9 cellular contexts compared by ENCODE assay signal in genomic region chr19:6238643-6239281, GRCh38. TPM values are rescaled to one million over a fixed set of nuclear protein-coding genes. Genes with fewer than 3 reads are reported as not detected.
DNase-seq lines count a peak whose midpoint lies in the region; ATAC-seq and TF ChIP-seq lines count a peak whose summit lies in the region.
"Had no signal": no experiment of that assay in that cellular context is flagged by ENCODE, and none has a peak within 500 bp of the region (broad histone marks: within the 10 kb centered on the region; RNA-seq: fewer than 3 reads in every experiment).

No MANE protein-coding gene starts in this region.

- H3K79me2 ChIP-seq in mammary epithelial cell (ENCODE audit: insufficient read depth, low read length), result peaks cover 84% of the 10 kb centered on the region

- no peak for TF ChIP-seq POLR2A in uterus (IDR thresholded peaks at IDR 0.05)

- no peaks in the 10 kb centered on the region for H3K36me3 ChIP-seq in mammary epithelial cell (ENCODE audit: insufficient read depth, low read length)
- H3K36me3 ChIP-seq in uterus, result no peaks in the 10 kb centered on the region
- no peaks in the 10 kb centered on the region for H3K36me3 ChIP-seq in effector memory CD4-positive, alpha-beta T cell (ENCODE audit: control insufficient read depth, insufficient read depth, low read length)

- H3K9me3 Mint-ChIP-seq in activated naive CD8-positive, alpha-beta T cell treated with anti-CD3 and anti-CD28 coated beads for 36 hours, result no peaks in the 10 kb centered on the region
- H3K9me3 Mint-ChIP-seq in activated naive CD8-positive, alpha-beta T cell treated with anti-CD3 and anti-CD28 coated beads, Interleukin-2, amount 50 U/mL, for 24 hours, result no peaks in the 10 kb centered on the region
- no peaks in the 10 kb centered on the region for H3K9me3 Mint-ChIP-seq in activated T-cell treated with anti-CD3 and anti-CD28 coated beads, Interleukin-2, amount 50 U/mL, for 72 hours

- peaks cover 7% of the 10 kb centered on the region for H4K20me1 ChIP-seq in mammary epithelial cell (ENCODE audit: insufficient read depth, low read length)

- H3K27ac ChIP-seq in mammary epithelial cell (ENCODE audit: insufficient read depth, low read depth, low read length) (peak overlapping the region; percentile 17), uterus (peak overlapping the region; percentile 79 to 90)
- no peak overlapping the region for H3K27ac ChIP-seq in effector memory CD4-positive, alpha-beta T cell (ENCODE audit: insufficient read depth, low read length, poor library complexity, severe bottlenecking)

- no peak for ATAC-seq in activated naive CD8-positive, alpha-beta T cell treated with anti-CD3 and anti-CD28 coated beads, Interleukin-2, amount 50 U/mL, for 24 hours
- no peak for ATAC-seq in activated T-cell treated with anti-CD3 and anti-CD28 coated beads, Interleukin-2, amount 50 U/mL, for 72 hours (replicated peaks in 1 of 2)

- intact Hi-C loops in mammary epithelial cell (cut with micrococcal nuclease), result loop anchor here (5.0 kb wide), 1 partner anchor 34 kb away; no protein-coding TSS in a partner anchor
- intact Hi-C loops in uterus (cut with DNase I; ENCODE audit: low total_unique reads), result loop anchor here (5.0 kb wide), 1 partner anchor 34 kb away; no protein-coding TSS in a partner anchor

- in situ Hi-C loops in mammary epithelial cell (cut with MboI; ENCODE audit: low sequenced_read_pairs in 2 of 2), result no loop called here

- H3K27me3 Mint-ChIP-seq in activated naive CD8-positive, alpha-beta T cell treated with anti-CD3 and anti-CD28 coated beads for 36 hours, result no peaks in the 10 kb centered on the region
- H3K27me3 Mint-ChIP-seq in activated naive CD8-positive, alpha-beta T cell treated with anti-CD3 and anti-CD28 coated beads, Interleukin-2, amount 50 U/mL, for 24 hours, result no peaks in the 10 kb centered on the region
- no peaks in the 10 kb centered on the region for H3K27me3 Mint-ChIP-seq in activated T-cell treated with anti-CD3 and anti-CD28 coated beads, Interleukin-2, amount 50 U/mL, for 72 hours (ENCODE audit: low read depth)

- H3K9me3 ChIP-seq in mammary epithelial cell (replicated peaks; ENCODE audit: insufficient read depth, low read length) (no peaks in the 10 kb centered on the region), uterus (no peaks in the 10 kb centered on the region)
- H3K9me3 ChIP-seq in effector memory CD4-positive, alpha-beta T cell (ENCODE audit: control insufficient read depth, low read length), result no peaks in the 10 kb centered on the region
- H3K9me3 ChIP-seq: Caco-2 had no signal

- peak overlapping the region; percentile 39 for H3K27ac Mint-ChIP-seq in activated naive CD8-positive, alpha-beta T cell treated with anti-CD3 and anti-CD28 coated beads for 36 hours
- H3K27ac Mint-ChIP-seq in activated naive CD8-positive, alpha-beta T cell treated with anti-CD3 and anti-CD28 coated beads, Interleukin-2, amount 50 U/mL, for 24 hours, result no peak overlapping the region
- no peak overlapping the region for H3K27ac Mint-ChIP-seq in activated T-cell treated with anti-CD3 and anti-CD28 coated beads, Interleukin-2, amount 50 U/mL, for 72 hours

- peak overlapping the region; percentile 80 for H3K4me2 ChIP-seq in mammary epithelial cell (ENCODE audit: insufficient read depth, low read depth, low read length)

- H3K4me3 ChIP-seq in mammary epithelial cell (replicated peaks in 1 of 3; ENCODE audit: insufficient read depth in 1 of 3, low read depth in 2 of 3, low read length in 3 of 3) (no peak overlapping the region), uterus (peak overlapping the region in 1 of 2 donors; percentile 9)
- no peak overlapping the region for H3K4me3 ChIP-seq in effector memory CD4-positive, alpha-beta T cell (ENCODE audit: insufficient read depth, low read depth, low read length, poor library complexity, severe bottlenecking)

- dilution Hi-C loops in mammary epithelial cell (cut with HindIII; ENCODE audit: low sequenced_read_pairs), result loop anchor here (5.0 kb wide), 5 partner anchors 49 to 254 kb away; no protein-coding TSS in a partner anchor

- H3K4me3 Mint-ChIP-seq in activated naive CD8-positive, alpha-beta T cell treated with anti-CD3 and anti-CD28 coated beads for 36 hours, result no peak overlapping the region
- H3K4me3 Mint-ChIP-seq in activated naive CD8-positive, alpha-beta T cell treated with anti-CD3 and anti-CD28 coated beads, Interleukin-2, amount 50 U/mL, for 24 hours, result no peak overlapping the region
- H3K4me3 Mint-ChIP-seq in activated T-cell treated with anti-CD3 and anti-CD28 coated beads, Interleukin-2, amount 50 U/mL, for 72 hours, result no peak overlapping the region

- H3K4me1 ChIP-seq in mammary epithelial cell (ENCODE audit: insufficient read depth, low read length), result peaks cover 50% of the 10 kb centered on the region
- peaks cover 7 to 30% of the 10 kb centered on the region in 2 donors for H3K4me1 ChIP-seq in uterus
- H3K4me1 ChIP-seq in effector memory CD4-positive, alpha-beta T cell (ENCODE audit: control insufficient read depth, insufficient read depth, low read length, poor library complexity, severe bottlenecking), result peaks cover 10% of the 10 kb centered on the region
- H3K4me1 ChIP-seq: Caco-2 had no signal

- no TSS peak for BruUV-seq in mammary epithelial cell (replicated peaks; lab: Mats Ljungman, UMichigan)

- WGBS in mammary epithelial cell (ENCODE audit: low coverage, missing lambda C conversion rate), result 10% methylated on average over 24 of the region's 24 CpGs

- H3K27me3 ChIP-seq in mammary epithelial cell (ENCODE audit: insufficient read depth, low read length) (no peaks in the 10 kb centered on the region), uterus (no peaks in the 10 kb centered on the region)
- H3K27me3 ChIP-seq in effector memory CD4-positive, alpha-beta T cell (replicated peaks; ENCODE audit: control insufficient read depth, insufficient read depth, low read length, poor library complexity, severe bottlenecking), result no peaks in the 10 kb centered on the region

- CTCF ChIA-PET in mammary epithelial cell (lab: Charles Lee; ENCODE audit: low non-redundant PET), result no interaction called here

- peaks cover 4% of the 10 kb centered on the region for H3K36me3 Mint-ChIP-seq in activated naive CD8-positive, alpha-beta T cell treated with anti-CD3 and anti-CD28 coated beads for 36 hours
- H3K36me3 Mint-ChIP-seq in activated naive CD8-positive, alpha-beta T cell treated with anti-CD3 and anti-CD28 coated beads, Interleukin-2, amount 50 U/mL, for 24 hours (ENCODE audit: low read depth), result peaks cover 3% of the 10 kb centered on the region
- H3K36me3 Mint-ChIP-seq in activated T-cell treated with anti-CD3 and anti-CD28 coated beads, Interleukin-2, amount 50 U/mL, for 72 hours (ENCODE audit: insufficient read depth in 2 of 2), result no peaks in the 10 kb centered on the region

- no peak for TF ChIP-seq CTCF in mammary epithelial cell (conservative IDR thresholded peaks at IDR 0.05 in 1 of 2, IDR thresholded peaks at IDR 0.05 in 1 of 2; ENCODE audit: extremely low read depth in 1 of 2, insufficient read depth in 1 of 2, low read depth in 1 of 2, low read length in 2 of 2)
- peak in 3 of 4 experiments; percentile 21 to 29 (median 28) for TF ChIP-seq CTCF in uterus (IDR thresholded peaks at IDR 0.05)

- H3K4me1 Mint-ChIP-seq in activated naive CD8-positive, alpha-beta T cell treated with anti-CD3 and anti-CD28 coated beads for 36 hours, result peaks cover 40% of the 10 kb centered on the region
- H3K4me1 Mint-ChIP-seq in activated naive CD8-positive, alpha-beta T cell treated with anti-CD3 and anti-CD28 coated beads, Interleukin-2, amount 50 U/mL, for 24 hours, result peaks cover 46% of the 10 kb centered on the region
- peaks cover 37% of the 10 kb centered on the region for H3K4me1 Mint-ChIP-seq in activated T-cell treated with anti-CD3 and anti-CD28 coated beads, Interleukin-2, amount 50 U/mL, for 72 hours (ENCODE audit: low read depth)

- no peak overlapping the region for H3K9ac ChIP-seq in mammary epithelial cell (ENCODE audit: insufficient read depth, low read length)

- no peak for DNase-seq in activated naive CD8-positive, alpha-beta T cell treated with anti-CD3 and anti-CD28 coated beads for 36 hours
- no peak for DNase-seq in activated naive CD8-positive, alpha-beta T cell treated with anti-CD3 and anti-CD28 coated beads, Interleukin-2, amount 50 U/mL, for 24 hours
- DNase-seq in mammary epithelial cell (peak; percentile 37), lung microvascular endothelial cell (ENCODE audit: low read depth in 2 of 2) (peak; percentile 17 to 52), uterus (peak; percentile 70 to 78), foreskin melanocyte (no peak)
- no peak for DNase-seq in effector memory CD4-positive, alpha-beta T cell
- no peak for DNase-seq in activated T-cell treated with anti-CD3 and anti-CD28 coated beads, Interleukin-2, amount 50 U/mL, for 72 hours
- DNase-seq: Caco-2 had no signal

- H2AFZ ChIP-seq in mammary epithelial cell (ENCODE audit: low read depth, low read length), result no peak overlapping the region

RNA-seq across cellular contexts. Expression of gene MLLT1, which starts 41.0 kb away (rescaled TPM):
- 10 to 100 TPM; 55.2 to 56.8 TPM for total RNA-seq in activated naive CD8-positive, alpha-beta T cell treated with anti-CD3 and anti-CD28 coated beads for 36 hours
- 10 to 100 TPM in 1 of 2 donors, 1 to 10 TPM in 1; 5.8 to 45.4 TPM for total RNA-seq in mammary epithelial cell
- polyA plus RNA-seq in mammary epithelial cell, result 16.9 TPM
- 14.5 TPM for polyA minus RNA-seq in mammary epithelial cell
- total RNA-seq in lung microvascular endothelial cell, result 4.8 and 8.7 TPM in 2 replicates
- 100 to 1,000 TPM in 1 of 4 donors, 10 to 100 TPM in 2, 1 to 10 TPM in 1; 5.9 to 103 (median 13.3) TPM for total RNA-seq in uterus
- total RNA-seq in activated T-cell treated with anti-CD3 and anti-CD28 coated beads, Interleukin-2, amount 50 U/mL, for 72 hours, result 10 to 100 TPM; 39.9 to 44.5 TPM

Comparison
In these comparisons a context has a peak if more than half of its experiments do, and no peak if none do; other contexts are left out.
1. DNase-seq: peak in mammary epithelial cell (single experiment), lung microvascular endothelial cell (2 of 2) and uterus (2 of 2); none in activated naive CD8-positive, alpha-beta T cell treated with anti-CD3 and anti-CD28 coated beads for 36 hours (single experiment), activated naive CD8-positive, alpha-beta T cell treated with anti-CD3 and anti-CD28 coated beads, Interleukin-2, amount 50 U/mL, for 24 hours (single experiment), foreskin melanocyte (single experiment), effector memory CD4-positive, alpha-beta T cell (0 of 3) and activated T-cell treated with anti-CD3 and anti-CD28 coated beads, Interleukin-2, amount 50 U/mL, for 72 hours (0 of 2).
2. CTCF ChIP-seq: peak in uterus (3 of 4); none in mammary epithelial cell (0 of 2).